8 cellular contexts compared by ENCODE assay signal in genomic region chr11:65615229-65615949, GRCh38. TPM values are rescaled to one million over a fixed set of nuclear protein-coding genes. Genes with fewer than 3 reads are reported as not detected.
DNase-seq lines count a peak whose midpoint lies in the region; ATAC-seq and TF ChIP-seq lines count a peak whose summit lies in the region.

PCNX3 (plus strand) TSS chr11:65615776; CDS start chr11:65616312, 536 bp downstream.

- TF ChIP-seq CTCF in GM06990 (IDR thresholded peaks at IDR 0.05; ENCODE audit: insufficient read depth, low read length, poor library complexity, severe bottlenecking) (no peak), suprapubic skin (IDR thresholded peaks at IDR 0.05) (no peak)

- no peaks in the 10 kb centered on the region for H3K9me3 ChIP-seq in suprapubic skin

- no peaks in the 10 kb centered on the region for H3K9me3 Mint-ChIP-seq in activated naive CD4-positive, alpha-beta T cell treated with anti-CD3 and anti-CD28 coated beads, Interleukin-2, amount 50 U/mL, for 72 hours

- H3K4me3 ChIP-seq in GM06990 (replicated peaks; ENCODE audit: low read depth, low read length) (peak within 1 kb of the TSS; percentile 96), suprapubic skin (peak within 1 kb of the TSS; percentile 83)

- H3K36me3 ChIP-seq in GM06990 (ENCODE audit: control insufficient read depth, insufficient read depth, low read length) (peaks cover 30% of the 10 kb centered on the region), suprapubic skin (peaks cover 42% of the 10 kb centered on the region)

- peak within 1 kb of the TSS; percentile 89 to 98 for H3K27ac Mint-ChIP-seq in activated naive CD4-positive, alpha-beta T cell treated with anti-CD3 and anti-CD28 coated beads, Interleukin-2, amount 50 U/mL, for 72 hours

- DNase-seq in GM06990 (ENCODE audit: extremely low read depth, insufficient read length) (peak; percentile 98), NCI-H1092 treated with DMSO at 0.1 percent for 48 hours (lab: John Stamatoyannopoulos, UW) (peak; percentile 100), SKM-1 (lab: John Stamatoyannopoulos, UW; ENCODE audit: unreplicated experiment) (peak; percentile 100), globus pallidus (ENCODE audit: low spot score) (peak; percentile 100), nucleus accumbens (lab: John Stamatoyannopoulos, UW) (peak; percentile 98 to 100 (median 100)), suprapubic skin (ENCODE audit: low spot score in 2 of 2) (peak; percentile 100)
- DNase-seq in activated naive CD4-positive, alpha-beta T cell treated with anti-CD3 and anti-CD28 coated beads, Interleukin-2, amount 50 U/mL, for 72 hours (ENCODE audit: low spot score in 2 of 2), result peak; percentile 98 to 100

- no peak for TF ChIP-seq EP300 in suprapubic skin (IDR thresholded peaks at IDR 0.05)

- WGBS in suprapubic skin, result under 1% methylated on average over 36 of the region's 55 CpGs

- no peaks in the 10 kb centered on the region for H3K27me3 ChIP-seq in GM06990 (replicated peaks; ENCODE audit: control insufficient read depth, insufficient read depth, low read length)
- no peaks in the 10 kb centered on the region for H3K27me3 ChIP-seq in suprapubic skin

- TF ChIP-seq POLR2A in suprapubic skin (IDR thresholded peaks at IDR 0.05), result peak in 1 of 2 donors; percentile 27

- peak within 1 kb of the TSS; percentile 89 for H3K27ac ChIP-seq in suprapubic skin

- ATAC-seq in HG02610 (IDR thresholded peaks at IDR 0.05; ENCODE audit: unreplicated experiment), result peak; percentile 76
- ATAC-seq in activated naive CD4-positive, alpha-beta T cell treated with anti-CD3 and anti-CD28 coated beads, Interleukin-2, amount 50 U/mL, for 72 hours, result peak; percentile 89

- H3K36me3 Mint-ChIP-seq in activated naive CD4-positive, alpha-beta T cell treated with anti-CD3 and anti-CD28 coated beads, Interleukin-2, amount 50 U/mL, for 72 hours, result peaks cover 30 to 34% of the 10 kb centered on the region in 2 donors

- peaks cover 50% of the 10 kb centered on the region for H3K4me1 ChIP-seq in suprapubic skin

RNA-seq across cellular contexts. Expression of gene PCNX3, which starts in this region (rescaled TPM):
- total RNA-seq in activated naive CD4-positive, alpha-beta T cell treated with anti-CD3 and anti-CD28 coated beads, Interleukin-2, amount 50 U/mL, for 72 hours, result 10 to 100 TPM; 34.8 to 48.1 TPM
- 10 to 100 TPM; 38.5 to 59.3 (median 43.6) TPM for total RNA-seq in suprapubic skin

Comparison
In these comparisons a context has a peak if more than half of its experiments do, and no peak if none do; other contexts are left out.
1. Peak in every context shown above with its lines: DNase-seq, ATAC-seq, H3K4me3 ChIP-seq and H3K27ac ChIP-seq.